In the genomic region with DNA sequence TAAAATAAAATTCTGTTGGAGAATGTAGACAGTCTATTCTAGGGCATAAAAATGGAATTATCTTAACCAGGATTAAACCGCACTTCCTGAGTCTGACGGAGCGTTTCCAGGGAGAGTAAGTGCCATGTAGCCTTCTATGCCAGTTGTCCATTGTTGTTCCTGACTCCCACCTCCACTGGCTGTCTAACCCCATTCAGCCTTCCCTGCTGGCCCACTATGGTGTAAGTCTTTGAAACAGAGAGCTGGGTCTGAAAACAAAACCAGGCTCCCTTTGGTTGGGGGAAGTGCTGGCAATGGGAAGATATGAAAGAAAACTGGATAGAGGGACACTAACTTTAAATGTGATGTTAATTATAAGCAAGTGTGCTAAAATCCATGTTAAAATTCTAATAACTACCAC, we compare ENCODE assay signal across 22 cellular contexts.
"Had no signal": no experiment of that assay in that cellular context is flagged by ENCODE, and none has a peak within 500 bp of the region (broad histone marks: within the 10 kb centered on the region; RNA-seq: fewer than 3 reads in every experiment).

No MANE protein-coding gene starts in this region.

- H3K36me3 ChIP-seq: gastrocnemius medialis, lower lobe of right lung, ovary, sigmoid colon, spleen, tibial nerve, upper lobe of left lung had no signal

- H3K4me3 Mint-ChIP-seq: effector memory CD8-positive, alpha-beta T cell; natural killer cell; stimulated activated memory B cell treated with anti-CD40 and anti-IgM and Interleukin-4, amounts not matched to agents 10 μg/mL and 1 μg/mL and 100 μg/mL, for 72 hours had no signal

- H3K4me1 ChIP-seq: psoas muscle had no signal

- H3K27ac Mint-ChIP-seq: effector memory CD8-positive, alpha-beta T cell; natural killer cell; stimulated activated memory B cell treated with anti-CD40 and anti-IgM and Interleukin-4, amounts not matched to agents 10 μg/mL and 1 μg/mL and 100 μg/mL, for 72 hours had no signal

- H3K36me3 Mint-ChIP-seq: natural killer cell had no signal

- H3K27ac ChIP-seq: gastrocnemius medialis, lower lobe of right lung, ovary, psoas muscle, sigmoid colon, skin epidermis, spleen, testis, tibial nerve, upper lobe of left lung had no signal

- H3K9me3 Mint-ChIP-seq: effector memory CD8-positive, alpha-beta T cell; natural killer cell; stimulated activated memory B cell treated with anti-CD40 and anti-IgM and Interleukin-4, amounts not matched to agents 10 μg/mL and 1 μg/mL and 100 μg/mL, for 72 hours had no signal

- H3K27me3 ChIP-seq: gastrocnemius medialis, ovary, sigmoid colon, spleen, testis, tibial nerve, upper lobe of left lung had no signal

- H3K9me3 ChIP-seq: gastrocnemius medialis, lower lobe of right lung, ovary, psoas muscle, sigmoid colon, spleen, testis, tibial nerve, upper lobe of left lung had no signal

- H3K27me3 Mint-ChIP-seq: effector memory CD8-positive, alpha-beta T cell; stimulated activated memory B cell treated with anti-CD40 and anti-IgM and Interleukin-4, amounts not matched to agents 10 μg/mL and 1 μg/mL and 100 μg/mL, for 72 hours had no signal

- ATAC-seq: effector memory CD8-positive, alpha-beta T cell; gastrocnemius medialis; left ventricle myocardium superior; lower lobe of right lung; natural killer cell; psoas muscle; right cardiac atrium; stimulated activated memory B cell treated with anti-CD40 and anti-IgM and Interleukin-4, amounts not matched to agents 10 μg/mL and 1 μg/mL and 100 μg/mL, for 72 hours; stimulated activated naive CD8-positive, alpha-beta T cell treated with anti-CD3 and anti-CD28 coated beads, Interleukin-15, Interleukin-2, amounts not matched to agents 100 U/mL and 50 U/mL, for 24 hours had no signal

- DNase-seq: cortex of kidney; effector memory CD8-positive, alpha-beta T cell; foreskin fibroblast; gastrocnemius medialis; head of caudate nucleus; left ventricle myocardium superior; lower lobe of right lung; natural killer cell; occipital lobe; ovary; posterior cingulate gyrus; psoas muscle; right cardiac atrium; sigmoid colon; spleen; stimulated activated CD4-positive, alpha-beta T cell treated with anti-CD3 and anti-CD28 coated beads, Interleukin-4, amount 100 ng/mL, for 4 hours; stimulated activated naive CD8-positive, alpha-beta T cell treated with anti-CD3 and anti-CD28 coated beads, Interleukin-15, Interleukin-2, amounts not matched to agents 100 U/mL and 50 U/mL, for 24 hours; testis; upper lobe of left lung had no signal

- H3K4me1 Mint-ChIP-seq: natural killer cell; stimulated activated memory B cell treated with anti-CD40 and anti-IgM and Interleukin-4, amounts not matched to agents 10 μg/mL and 1 μg/mL and 100 μg/mL, for 72 hours had no signal

- H3K4me3 ChIP-seq: gastrocnemius medialis, lower lobe of right lung, ovary, psoas muscle, sigmoid colon, skin epidermis, spleen, testis, tibial nerve, upper lobe of left lung had no signal
